In genomic region chr2:121297217-121297830, GRCh38 we compare ENCODE assay signal across 9 cellular contexts. TPM values are rescaled to one million over a fixed set of nuclear protein-coding genes. Genes with fewer than 3 reads are reported as not detected.
DNase-seq lines count a peak whose midpoint lies in the region; FAIRE-seq and TF ChIP-seq lines count a peak whose summit lies in the region.
"Had no signal": no experiment of that assay in that cellular context is flagged by ENCODE, and none has a peak within 500 bp of the region (broad histone marks: within the 10 kb centered on the region; RNA-seq: fewer than 3 reads in every experiment).

No MANE protein-coding gene starts in this region.

- TF ChIP-seq CTCF in smooth muscle cell (IDR thresholded peaks at IDR 0.05; ENCODE audit: borderline replicate concordance, insufficient read depth, poor library complexity, severe bottlenecking) = peak; percentile 42

- H3K27me3 ChIP-seq in SJCRH30 (no peaks in the 10 kb centered on the region), smooth muscle cell (ENCODE audit: low read depth) (peaks cover 4% of the 10 kb centered on the region)

- H3K4me1 ChIP-seq in SJCRH30 (no peaks in the 10 kb centered on the region), smooth muscle cell (ENCODE audit: low read depth) (no peaks in the 10 kb centered on the region)

- no peaks in the 10 kb centered on the region for H3K79me2 ChIP-seq in smooth muscle cell (ENCODE audit: low read depth)

- 51% methylated on average over 9 of the region's 9 CpGs for WGBS in smooth muscle cell (ENCODE audit: low lambda C conversion rate)

- DNase-seq in NCI-H2227 (lab: John Stamatoyannopoulos, UW; ENCODE audit: unreplicated experiment) (peak; percentile 28), NCI-H2227 treated with DMSO at 0.1 percent for 48 hours (lab: John Stamatoyannopoulos, UW) (no peak), HuH-7 (ENCODE audit: low spot score) (peak; percentile 67), SJCRH30 (peak; percentile 53 to 70), foreskin melanocyte (peak; percentile 8), smooth muscle cell (lab: John Stamatoyannopoulos, UW; ENCODE audit: unreplicated experiment) (no peak), OCI-M2 (lab: John Stamatoyannopoulos, UW; ENCODE audit: unreplicated experiment) (no peak), GM19239 (ENCODE audit: insufficient read length, low spot score) (no peak)

- H3F3A ChIP-seq in smooth muscle cell (ENCODE audit: low read depth) = no peaks in the 10 kb centered on the region

- no peak for FAIRE-seq in GM19239 (lab: Jason Lieb, UNC)

- no peaks in the 10 kb centered on the region for H4K20me1 ChIP-seq in smooth muscle cell (ENCODE audit: low read depth)

- H3K27ac ChIP-seq in SJCRH30 (no peak overlapping the region), smooth muscle cell (ENCODE audit: low read depth) (no peak overlapping the region)
- H3K27ac ChIP-seq: skin epidermis had no signal

- H3K9me3 ChIP-seq in SJCRH30 (replicated peaks) (no peaks in the 10 kb centered on the region), smooth muscle cell (replicated peaks; ENCODE audit: low read depth) (no peaks in the 10 kb centered on the region)

- H3K4me2 ChIP-seq in smooth muscle cell = no peak overlapping the region

- no peaks in the 10 kb centered on the region for H3K36me3 ChIP-seq in SJCRH30
- H3K36me3 ChIP-seq in smooth muscle cell (ENCODE audit: low read depth) = no peaks in the 10 kb centered on the region

- H3K4me3 ChIP-seq in SJCRH30 (no peak overlapping the region), smooth muscle cell (no peak overlapping the region)
- H3K4me3 ChIP-seq: skin epidermis had no signal

- no peak overlapping the region for H2AFZ ChIP-seq in smooth muscle cell (ENCODE audit: low read depth)

- no peak overlapping the region for H3K9ac ChIP-seq in smooth muscle cell (ENCODE audit: low read depth)

RNA-seq across cellular contexts. Expression of gene TFCP2L1, which starts 12.3 kb away (rescaled TPM):
- 0.05 and 0.08 TPM in 2 replicates for total RNA-seq in SJCRH30 (2014; rRNA removed; shearing (Covaris generic))
- total RNA-seq in smooth muscle cell = 0.09 and 0.13 TPM in 2 replicates
- polyA plus RNA-seq in smooth muscle cell = not detected in 2 replicates

Comparison
In these comparisons a context has a peak if more than half of its experiments do, and no peak if none do; other contexts are left out.
1. DNase-seq: peak in NCI-H2227 (single experiment), HuH-7 (single experiment), SJCRH30 (2 of 2) and foreskin melanocyte (single experiment); none in NCI-H2227 treated with DMSO at 0.1 percent for 48 hours (single experiment), smooth muscle cell (single experiment), OCI-M2 (single experiment) and GM19239 (single experiment).